In the genomic region with DNA sequence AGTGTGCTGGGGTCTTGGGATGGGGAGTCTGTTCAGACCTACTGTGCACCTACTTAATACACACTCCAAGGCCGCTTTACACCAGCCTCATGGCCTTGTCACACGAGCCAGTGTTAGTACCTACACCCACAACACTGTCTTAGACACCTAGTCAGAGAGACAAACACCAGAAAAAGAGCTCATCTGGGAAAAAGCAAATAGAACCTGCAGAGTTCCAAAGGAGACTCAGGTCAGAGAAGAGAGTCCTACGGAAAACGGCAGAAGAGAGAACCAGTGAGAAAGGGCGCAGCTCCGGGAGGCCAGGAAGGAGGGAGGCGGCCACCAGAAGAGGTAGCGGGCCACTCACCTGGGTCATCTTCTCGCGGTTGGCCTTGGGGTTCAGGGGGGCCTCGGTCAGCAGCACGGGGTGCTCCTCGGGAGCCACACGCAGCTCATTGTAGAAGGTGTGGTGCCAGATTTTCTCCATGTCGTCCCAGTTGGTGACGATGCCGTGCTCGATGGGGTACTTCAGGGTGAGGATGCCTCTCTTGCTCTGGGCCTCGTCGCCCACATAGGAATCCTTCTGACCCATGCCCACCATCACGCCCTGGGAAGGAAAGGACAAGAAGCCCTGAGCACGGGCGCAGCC, we compare ENCODE assay signal across 8 cellular contexts. TPM values are rescaled to one million over a fixed set of nuclear protein-coding genes. Genes with fewer than 3 reads are reported as not detected.
DNase-seq lines count a peak whose midpoint lies in the region; FAIRE-seq and TF ChIP-seq lines count a peak whose summit lies in the region.

No MANE protein-coding gene starts in this region.

- peak; percentile 68 for TF ChIP-seq POLR2A in GM12891 (IDR thresholded peaks at IDR 0.05; ENCODE audit: low read depth, low read length)

- H3K4me3 ChIP-seq in fibroblast of villous mesenchyme (ENCODE audit: low read depth, low read length) (peak overlapping the region; percentile 81), retinal pigment epithelial cell (ENCODE audit: low read length) (peak overlapping the region; percentile 95)

- DNase-seq in GM12891 (ENCODE audit: insufficient read length, low spot score) (no peak), T-helper 9 cell (peak; percentile 9), fibroblast of villous mesenchyme (ENCODE audit: low read depth) (no peak), retinal pigment epithelial cell (ENCODE audit: low read depth) (no peak), midbrain (lab: John Stamatoyannopoulos, UW) (no peak), mesenteric fat pad (ENCODE audit: low spot score) (no peak), occipital lobe (lab: John Stamatoyannopoulos, UW) (no peak), NCI-H1694 treated with DMSO at 0.1 percent for 48 hours (lab: John Stamatoyannopoulos, UW) (no peak)

- FAIRE-seq in GM12891 (lab: Jason Lieb, UNC), result no peak

- no peak for TF ChIP-seq CTCF in fibroblast of villous mesenchyme (IDR thresholded peaks at IDR 0.05; ENCODE audit: insufficient read depth, low read depth, low read length)
- no peak for TF ChIP-seq CTCF in retinal pigment epithelial cell (conservative IDR thresholded peaks at IDR 0.05; ENCODE audit: low read depth, low read length)

TF ChIP-seq in GM12891, 5 proteins besides CTCF, POLR2A, EP300 and RAD21:
- TF ChIP-seq SPI1 (IDR thresholded peaks at IDR 0.05; ENCODE audit: low read depth, low read length), result no peak
- peak; percentile 67; the same call in 1 of the 2 replicates for TF ChIP-seq POLR2AphosphoS5 (IDR thresholded peaks at IDR 0.05; ENCODE audit: low read depth, low read length)
- TF ChIP-seq TAF1 (IDR thresholded peaks at IDR 0.05; ENCODE audit: low read depth, low read length), result no peak; the same call in 1 of the 2 replicates

RNA-seq across cellular contexts. Expression of a gene that starts 1.5 kb away (rescaled TPM):
- polyA plus RNA-seq in GM12891 (2012; ENCODE audit: low read depth, missing spikeins), result 9,343 TPM
- 9,607 and 9,891 TPM in 2 replicates for total RNA-seq in fibroblast of villous mesenchyme
- 4,206 TPM for total RNA-seq in mesenteric fat pad
- total RNA-seq in occipital lobe, result 1,571 TPM

RNA-seq across cellular contexts. Expression of a gene that starts 15.3 kb away (rescaled TPM):
- 2.5 TPM for polyA plus RNA-seq in GM12891 (2012; ENCODE audit: low read depth, missing spikeins)
- total RNA-seq in fibroblast of villous mesenchyme (10.8 and 13.2 TPM in 2 replicates), mesenteric fat pad (11.4 TPM), occipital lobe (3.6 TPM)
